1 cellular context compared by ENCODE assay signal in genomic region chr17:32876414-32877163, GRCh38.
A peak's percentile ranks its signal among the peaks of the same experiment; 100 is the strongest.
TF ChIP-seq lines count a peak whose summit lies in the region.

MYO1D (minus strand) TSS chr17:32877124; CDS start chr17:32876872, 252 bp downstream.

TF ChIP-seq in HepG2, 621 proteins besides CTCF, POLR2A, EP300 and RAD21 (continued from another document and continues in another):
- TF ChIP-seq BCL3 (CRISPR knock-in tag; IDR thresholded peaks at IDR 0.05), result no peak
- TF ChIP-seq TFDP1 (CRISPR knock-in tag; IDR thresholded peaks at IDR 0.05; ENCODE audit: borderline replicate concordance), result no peak; the same call in 1 of the 2 replicates
- TF ChIP-seq SKI (IDR thresholded peaks at IDR 0.05; ENCODE audit: partially characterized antibody), result peak; percentile 4
- TF ChIP-seq NFIC (IDR thresholded peaks at IDR 0.05; ENCODE audit: low read length), result no peak
- TF ChIP-seq ZNF710 (CRISPR knock-in tag; IDR thresholded peaks at IDR 0.05; ENCODE audit: borderline replicate concordance), result no peak
- no peak for TF ChIP-seq ZKSCAN1 (IDR thresholded peaks at IDR 0.05; ENCODE audit: low read length)
- TF ChIP-seq ZNF282 (IDR thresholded peaks at IDR 0.05; ENCODE audit: partially characterized antibody), result no peak
- TF ChIP-seq ZNF556 (CRISPR knock-in tag; IDR thresholded peaks at IDR 0.05; ENCODE audit: borderline replicate concordance), result peak; percentile 63; the same call in 1 of the 2 replicates
- TF ChIP-seq NFE2 (CRISPR knock-in tag; IDR thresholded peaks at IDR 0.05), result no peak
- TF ChIP-seq ZFX (CRISPR knock-in tag; IDR thresholded peaks at IDR 0.05; ENCODE audit: low read depth), result peak; percentile 33; the same call in 1 of the 2 replicates
- no peak for TF ChIP-seq KDM3A (CRISPR knock-in tag; IDR thresholded peaks at IDR 0.05; ENCODE audit: low read depth)
- TF ChIP-seq MATR3 (CRISPR knock-in tag; IDR thresholded peaks at IDR 0.05), result no peak
- no peak for TF ChIP-seq DZIP1 (CRISPR knock-in tag; IDR thresholded peaks at IDR 0.05)
- 0 out of 2 replicates have a peak, but pooled peaks have one; percentile 49 for TF ChIP-seq ZFYVE20 (CRISPR knock-in tag; IDR thresholded peaks at IDR 0.05; ENCODE audit: borderline replicate concordance, low read depth)
- TF ChIP-seq PREB (CRISPR knock-in tag; IDR thresholded peaks at IDR 0.05), result no peak
- TF ChIP-seq ATF7-NPFF (CRISPR knock-in tag; IDR thresholded peaks at IDR 0.05; ENCODE audit: low read depth), result 0 out of 2 replicates have a peak, but pooled peaks have one; percentile 60
- TF ChIP-seq CENPBD1 (CRISPR knock-in tag; IDR thresholded peaks at IDR 0.05; ENCODE audit: borderline replicate concordance, low read depth), result no peak
- TF ChIP-seq ETS1 (CRISPR knock-in tag; IDR thresholded peaks at IDR 0.05), result no peak
- peak; percentile 49; the same call in 1 of the 2 replicates for TF ChIP-seq ESRRA (CRISPR knock-in tag; IDR thresholded peaks at IDR 0.05; ENCODE audit: low read depth)
- TF ChIP-seq DRAP1 (CRISPR knock-in tag; IDR thresholded peaks at IDR 0.05), result 0 out of 2 replicates have a peak, but pooled peaks have one; percentile 8
- TF ChIP-seq ETV5 (CRISPR knock-in tag; IDR thresholded peaks at IDR 0.05; ENCODE audit: borderline replicate concordance), result peak; percentile 22; the same call in 1 of the 2 replicates
- TF ChIP-seq POGZ (CRISPR knock-in tag; IDR thresholded peaks at IDR 0.05), result no peak
- TF ChIP-seq ZNF142 (CRISPR knock-in tag; IDR thresholded peaks at IDR 0.05), result peak; percentile 98
- no peak for TF ChIP-seq MED8 (CRISPR knock-in tag; IDR thresholded peaks at IDR 0.05; ENCODE audit: insufficient replicate concordance)
- TF ChIP-seq XRCC5 (optimal IDR thresholded peaks at IDR 0.05; ENCODE audit: low read length), result peak; percentile 58
- TF ChIP-seq ZNF598 (CRISPR knock-in tag; IDR thresholded peaks at IDR 0.05; ENCODE audit: borderline replicate concordance), result peak; percentile 36; the same call in 1 of the 2 replicates
- TF ChIP-seq TFAP4 (IDR thresholded peaks at IDR 0.05; ENCODE audit: borderline replicate concordance, low read depth), result 0 out of 2 replicates have a peak, but pooled peaks have one; percentile 21
- no peak for TF ChIP-seq SNAPC2 (CRISPR knock-in tag; IDR thresholded peaks at IDR 0.05)
- TF ChIP-seq ZNF281 (CRISPR knock-in tag; IDR thresholded peaks at IDR 0.05; ENCODE audit: borderline replicate concordance), result no peak
- no peak for TF ChIP-seq REL (CRISPR knock-in tag; conservative IDR thresholded peaks at IDR 0.05)
- TF ChIP-seq ZNF550 (CRISPR knock-in tag; IDR thresholded peaks at IDR 0.05; ENCODE audit: borderline replicate concordance), result no peak
- no peak for TF ChIP-seq CBX1 (IDR thresholded peaks at IDR 0.05; ENCODE audit: low read depth)
- no peak for TF ChIP-seq ZNF564 (CRISPR knock-in tag; IDR thresholded peaks at IDR 0.05)
- 0 out of 2 replicates have a peak, but pooled peaks have one; percentile 15 for TF ChIP-seq ZNF331 (CRISPR knock-in tag; IDR thresholded peaks at IDR 0.05)
- no peak for TF ChIP-seq ZNF124 (CRISPR knock-in tag; IDR thresholded peaks at IDR 0.05)
- no peak; the same call in 1 of the 2 replicates for TF ChIP-seq GATAD2A (CRISPR knock-in tag; IDR thresholded peaks at IDR 0.05)
- no peak for TF ChIP-seq PPARG (CRISPR knock-in tag; conservative IDR thresholded peaks at IDR 0.05)
- no peak for TF ChIP-seq REPIN1 (CRISPR knock-in tag; IDR thresholded peaks at IDR 0.05; ENCODE audit: borderline replicate concordance, low read depth)
- TF ChIP-seq YY1 (IDR thresholded peaks at IDR 0.05; ENCODE audit: insufficient read depth, insufficient replicate concordance, low read depth, low read length), result peak; percentile 41
